22 cellular contexts compared by ENCODE assay signal in the genomic region with DNA sequence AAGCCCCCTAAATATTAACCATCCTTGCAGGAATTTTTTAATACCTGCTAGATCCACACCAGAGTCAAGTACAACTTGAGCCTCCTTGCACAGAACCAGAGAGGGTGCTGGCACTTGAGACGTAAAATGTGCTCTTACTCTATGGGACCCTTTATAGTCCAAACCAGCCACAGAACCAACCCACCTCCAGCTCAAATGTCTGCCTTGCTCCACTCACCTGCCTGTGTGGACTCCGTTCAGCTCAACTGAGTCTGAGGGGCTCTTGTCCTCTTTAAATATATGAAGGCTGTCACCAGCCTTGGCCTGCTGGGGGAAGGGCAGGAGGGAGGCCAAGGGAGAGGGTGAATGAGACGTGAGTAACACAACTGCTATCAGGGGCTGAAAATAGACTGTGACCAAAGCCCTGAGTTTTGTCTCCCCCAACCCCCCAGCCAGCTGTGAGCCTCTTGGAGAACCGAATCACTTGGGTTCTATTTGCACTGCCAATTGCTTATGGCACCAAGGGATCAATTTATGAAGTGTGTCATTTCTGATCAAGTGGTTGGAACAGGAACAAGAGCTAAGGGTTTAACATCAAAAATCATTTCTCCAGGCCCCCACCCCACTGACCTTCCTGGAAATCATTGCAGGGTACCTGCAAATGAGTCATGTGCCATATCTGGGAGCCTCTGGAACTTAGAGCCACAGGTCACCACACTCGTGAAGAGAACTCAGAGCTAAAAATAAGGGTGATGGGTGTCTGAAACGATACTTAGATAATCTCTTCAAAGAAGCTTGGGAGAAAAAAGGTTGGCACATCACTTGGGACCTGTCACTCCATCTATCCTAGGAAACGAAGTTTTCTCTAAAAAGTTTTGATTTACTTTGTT. TPM values are rescaled to one million over a fixed set of nuclear protein-coding genes. Genes with fewer than 3 reads are reported as not detected.
DNase-seq lines count a peak whose midpoint lies in the region; ATAC-seq, FAIRE-seq and TF ChIP-seq lines count a peak whose summit lies in the region.
"Had no signal": no experiment of that assay in that cellular context is flagged by ENCODE, and none has a peak within 500 bp of the region (broad histone marks: within the 10 kb centered on the region; RNA-seq: fewer than 3 reads in every experiment).

Gene CSRP3 (minus strand): TSS at position 247 of the 869 bp plus-strand sequence. CDS start 9,535 bp downstream, outside the sequence.

- peaks cover 82% of the 10 kb centered on the region for H3K4me1 ChIP-seq in Loucy (ENCODE audit: insufficient read depth, low read length, poor library complexity, severe bottlenecking)
- no peaks in the 10 kb centered on the region for H3K4me1 ChIP-seq in esophagus muscularis mucosa
- peaks cover 0 to 14% (median 5%) of the 10 kb centered on the region in 4 donors for H3K4me1 ChIP-seq in transverse colon

- H3K9ac ChIP-seq in Loucy (ENCODE audit: low read depth, low read length, poor library complexity, severe bottlenecking): peak within 1 kb of the TSS; percentile 75

- no peak within 1 kb of the TSS for H3K4me3 Mint-ChIP-seq in mesothelial cell of epicardium
- no peak within 1 kb of the TSS for H3K4me3 Mint-ChIP-seq in activated T-cell treated with anti-CD3 and anti-CD28 coated beads, Interleukin-2, amount 50 U/mL, for 4 hours
- H3K4me3 Mint-ChIP-seq: activated naive CD8-positive, alpha-beta T cell; natural killer cell treated with Interleukin-12 subunit alpha and Interleukin-12 subunit beta and Interleukin-15 and Interleukin-18, amount 100 ng/mL, for 72 hours had no signal

- TF ChIP-seq EP300 in esophagus muscularis mucosa (IDR thresholded peaks at IDR 0.05) (no peak), transverse colon (IDR thresholded peaks at IDR 0.05; ENCODE audit: low read depth) (no peak)

- H3K27ac ChIP-seq in esophagus muscularis mucosa (replicated peaks in 1 of 4) (no peak within 1 kb of the TSS), transverse colon (peak within 1 kb of the TSS in 2 of 4 donors; percentile 48 to 52)
- H3K27ac ChIP-seq: upper lobe of left lung had no signal

- FAIRE-seq in HTR-8/SVneo (lab: Jason Lieb, UNC): no peak
- FAIRE-seq: colon, keratinocyte, small intestine had no signal

- peaks cover 12% of the 10 kb centered on the region for H3K27me3 Mint-ChIP-seq in mesothelial cell of epicardium (ENCODE audit: low read depth)
- peaks cover 4% of the 10 kb centered on the region for H3K27me3 Mint-ChIP-seq in activated T-cell treated with anti-CD3 and anti-CD28 coated beads, Interleukin-2, amount 50 U/mL, for 4 hours (ENCODE audit: low read depth)
- H3K27me3 Mint-ChIP-seq: activated naive CD8-positive, alpha-beta T cell had no signal

- H3K9me3 Mint-ChIP-seq in mesothelial cell of epicardium: no peaks in the 10 kb centered on the region
- H3K9me3 Mint-ChIP-seq in activated T-cell treated with anti-CD3 and anti-CD28 coated beads, Interleukin-2, amount 50 U/mL, for 4 hours: no peaks in the 10 kb centered on the region
- H3K9me3 Mint-ChIP-seq: natural killer cell treated with Interleukin-12 subunit alpha and Interleukin-12 subunit beta and Interleukin-15 and Interleukin-18, amount 100 ng/mL, for 72 hours had no signal

- peak within 1 kb of the TSS; percentile 65 for H3K27ac Mint-ChIP-seq in mesothelial cell of epicardium
- H3K27ac Mint-ChIP-seq: activated naive CD8-positive, alpha-beta T cell; natural killer cell treated with Interleukin-12 subunit alpha and Interleukin-12 subunit beta and Interleukin-15 and Interleukin-18, amount 100 ng/mL, for 72 hours had no signal

- no peak for ATAC-seq in activated T-cell treated with anti-CD3 and anti-CD28 coated beads, Interleukin-2, amount 50 U/mL, for 4 hours
- ATAC-seq: activated CD4-positive, CD25-positive, alpha-beta regulatory T cell treated with anti-CD3 and anti-CD28 coated beads, Interleukin-2, amount 50 U/mL, for 24 hours; natural killer cell treated with Interleukin-12 subunit alpha and Interleukin-12 subunit beta and Interleukin-15 and Interleukin-18, amount 100 ng/mL, for 72 hours had no signal

- H3K4me2 ChIP-seq in Loucy (ENCODE audit: low read depth, low read length, poor library complexity, severe bottlenecking): peak within 1 kb of the TSS; percentile 72

- 73% methylated on average over 7 of the region's 7 CpGs for WGBS in esophagus muscularis mucosa
- WGBS in transverse colon (ENCODE audit: low coverage in 1 of 2), 2 donors: 79 to 82% methylated on average over 5 to 7 of the region's 7 CpGs

- H2AFZ ChIP-seq in Loucy (ENCODE audit: low read length): no peak within 1 kb of the TSS

- H4K20me1 ChIP-seq in Loucy (ENCODE audit: insufficient read depth, low read length, poor library complexity, severe bottlenecking): no peaks in the 10 kb centered on the region

- no peaks in the 10 kb centered on the region for H3K79me2 ChIP-seq in Loucy (ENCODE audit: insufficient read depth, low read length)

- H3K9me2 ChIP-seq in Loucy (replicated peaks; ENCODE audit: low read depth, low read length): no peaks in the 10 kb centered on the region

- no peaks in the 10 kb centered on the region for H3K36me3 Mint-ChIP-seq in mesothelial cell of epicardium
- H3K36me3 Mint-ChIP-seq in activated T-cell treated with anti-CD3 and anti-CD28 coated beads, Interleukin-2, amount 50 U/mL, for 4 hours (ENCODE audit: insufficient read depth): no peaks in the 10 kb centered on the region
- H3K36me3 Mint-ChIP-seq: activated naive CD8-positive, alpha-beta T cell; natural killer cell treated with Interleukin-12 subunit alpha and Interleukin-12 subunit beta and Interleukin-15 and Interleukin-18, amount 100 ng/mL, for 72 hours had no signal

- no peaks in the 10 kb centered on the region; the same call in 1 of the 2 replicates for H3K36me3 ChIP-seq in Loucy (ENCODE audit: insufficient read depth, low read length)
- H3K36me3 ChIP-seq in esophagus muscularis mucosa: no peaks in the 10 kb centered on the region
- H3K36me3 ChIP-seq in transverse colon: no peaks in the 10 kb centered on the region
- H3K36me3 ChIP-seq: upper lobe of left lung had no signal

- H3K27me3 ChIP-seq in Loucy (ENCODE audit: insufficient read depth, low read length, poor library complexity, severe bottlenecking) (no peaks in the 10 kb centered on the region), esophagus muscularis mucosa (no peaks in the 10 kb centered on the region), transverse colon (no peaks in the 10 kb centered on the region)
- H3K27me3 ChIP-seq: upper lobe of left lung had no signal

- TF ChIP-seq CTCF in Loucy (conservative IDR thresholded peaks at IDR 0.05; ENCODE audit: low read length) (no peak), esophagus muscularis mucosa (IDR thresholded peaks at IDR 0.05) (no peak), mesothelial cell of epicardium (IDR thresholded peaks at IDR 0.05; ENCODE audit: unreplicated experiment) (no peak), transverse colon (IDR thresholded peaks at IDR 0.05) (no peak)

- peak; percentile 28 for DNase-seq in AG08396 (ENCODE audit: low spot score)
- DNase-seq in esophagus muscularis mucosa (ENCODE audit: extremely low spot score): no peak
- DNase-seq in mesothelial cell of epicardium (ENCODE audit: low spot score in 2 of 2, unreplicated experiment in 2 of 2): no peak
- no peak for DNase-seq in erythroblast (lab: John Stamatoyannopoulos, UW)
- no peak for DNase-seq in activated T-cell treated with anti-CD3 and anti-CD28 coated beads, Interleukin-2, amount 50 U/mL, for 4 hours
- no peak for DNase-seq in HTR-8/SVneo (ENCODE audit: insufficient read length, low spot score)
- DNase-seq in transverse colon: no peak
- DNase-seq: activated CD8-positive, alpha-beta memory T cell treated with anti-CD3 and anti-CD28 coated beads for 24 hours; hippocampal formation; KG1; NCI-H1092 treated with DMSO at 0.1 percent for 48 hours; NCI-H524 treated with DMSO at 0.1 percent for 48 hours; small intestine; stimulated activated CD4-positive, alpha-beta T cell treated with anti-CD3 and anti-CD28 coated beads, Interleukin-2, amount 100 ng/mL, for 48 hours; upper lobe of left lung had no signal

- peaks cover 30% of the 10 kb centered on the region for H3F3A ChIP-seq in Loucy (ENCODE audit: low read depth)

- H3K4me3 ChIP-seq in Loucy (ENCODE audit: low read length, poor library complexity, severe bottlenecking) (peak within 1 kb of the TSS; percentile 52), esophagus muscularis mucosa (no peak within 1 kb of the TSS), transverse colon (no peak within 1 kb of the TSS)
- H3K4me3 ChIP-seq: upper lobe of left lung had no signal

- intact Hi-C loops in esophagus muscularis mucosa (cut with DNase I) (no loop called here), transverse colon (cut with DNase I; ENCODE audit: low total_unique reads) (no loop called here)

- H3K4me1 Mint-ChIP-seq in mesothelial cell of epicardium: peaks cover 22% of the 10 kb centered on the region
- H3K4me1 Mint-ChIP-seq in activated T-cell treated with anti-CD3 and anti-CD28 coated beads, Interleukin-2, amount 50 U/mL, for 4 hours (ENCODE audit: low read depth): no peaks in the 10 kb centered on the region

- peaks cover 9% of the 10 kb centered on the region for H3K9me3 ChIP-seq in Loucy (ENCODE audit: insufficient read depth, low read depth, low read length)
- H3K9me3 ChIP-seq in esophagus muscularis mucosa: no peaks in the 10 kb centered on the region
- H3K9me3 ChIP-seq in transverse colon: no peaks in the 10 kb centered on the region
- H3K9me3 ChIP-seq: upper lobe of left lung had no signal

- TF ChIP-seq POLR2A in esophagus muscularis mucosa (IDR thresholded peaks at IDR 0.05; ENCODE audit: low read depth): peak; percentile 28
- no peak for TF ChIP-seq POLR2A in erythroblast (IDR thresholded peaks at IDR 0.05; ENCODE audit: low read length)
- TF ChIP-seq POLR2A in transverse colon (IDR thresholded peaks at IDR 0.05): no peak

- in situ Hi-C loops in transverse colon (cut with MboI; ENCODE audit: low pct_ligation_motif_present in 1 of 4, low pct_unique_long_range_greater_than_20kb in 1 of 4, low sequenced_read_pairs in 3 of 4): no loop called here

RNA-seq across cellular contexts. Expression of gene CSRP3, which starts in this region (rescaled TPM):
- total RNA-seq in esophagus muscularis mucosa (not detected), mesothelial cell of epicardium (not detected in 3 replicates), transverse colon (not detected)
- not detected for total RNA-seq in activated T-cell treated with anti-CD3 and anti-CD28 coated beads, Interleukin-2, amount 50 U/mL, for 4 hours
- total RNA-seq: natural killer cell treated with Interleukin-12 subunit alpha and Interleukin-12 subunit beta and Interleukin-15 and Interleukin-18, amount 100 ng/mL, for 72 hours; OCI-LY7; upper lobe of left lung had no signal
